5 cellular contexts compared by ENCODE assay signal in genomic region chr19:18197306-18197705, GRCh38. TPM values are rescaled to one million over a fixed set of nuclear protein-coding genes. Genes with fewer than 3 reads are reported as not detected.
"Had no signal": no experiment of that assay in that cellular context is flagged by ENCODE, and none has a peak within 500 bp of the region (broad histone marks: within the 10 kb centered on the region; RNA-seq: fewer than 3 reads in every experiment).

No MANE protein-coding gene starts in this region.

- H3K4me2 ChIP-seq: GM23338 had no signal

- H3K4me3 Mint-ChIP-seq: GM23338, H9 had no signal

- H3K9me3 Mint-ChIP-seq: H9, IgD-negative memory B cell had no signal

- H2AFZ ChIP-seq: GM23338 had no signal

- H3K27me3 Mint-ChIP-seq: IgD-negative memory B cell had no signal

- H3K27ac Mint-ChIP-seq: GM23338 had no signal

- H3K36me3 Mint-ChIP-seq: IgD-negative memory B cell had no signal

- ATAC-seq: GM23338 had no signal

- H3K4me3 ChIP-seq: GM23338 had no signal

- DNase-seq: H9, HCEC 1CT, KG1 had no signal

RNA-seq across cellular contexts. Expression of gene PDE4C, which starts 28.9 kb away (rescaled TPM):
- polyA plus RNA-seq: IgD-negative memory B cell had no signal
